33 cellular contexts compared by ENCODE assay signal in the genomic region with DNA sequence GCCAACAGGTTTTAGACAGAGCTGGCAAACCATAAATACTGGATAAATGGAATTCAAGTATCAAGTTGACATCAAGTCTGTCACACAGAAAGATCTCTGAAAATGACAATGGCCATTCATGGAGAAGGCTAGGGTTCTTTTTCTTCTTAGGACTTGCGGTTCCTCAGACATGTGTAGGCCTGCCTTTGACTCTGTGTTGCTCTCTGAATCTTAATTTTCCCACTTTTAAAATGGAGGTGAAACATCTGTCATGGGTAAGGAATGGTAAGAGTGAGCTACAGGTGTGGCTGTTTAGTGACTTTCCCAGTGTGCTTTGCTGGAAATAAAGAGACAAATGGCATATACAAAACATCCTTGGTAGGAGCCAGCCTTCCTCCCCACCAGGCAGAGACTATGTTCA.
"Had no signal": no experiment of that assay in that cellular context is flagged by ENCODE, and none has a peak within 500 bp of the region (broad histone marks: within the 10 kb centered on the region; RNA-seq: fewer than 3 reads in every experiment).

No MANE protein-coding gene starts in this region.

- H3K36me3 ChIP-seq: ascending aorta had no signal

- H3K27ac ChIP-seq: ascending aorta, VCaP had no signal

- H3K9me3 Mint-ChIP-seq: activated B cell treated with CpG ODN at 0.5 μM for 24 hours; activated CD4-positive, alpha-beta memory T cell treated with anti-CD3 and anti-CD28 coated beads for 36 hours; activated CD4-positive, alpha-beta T cell treated with anti-CD3 and anti-CD28 coated beads, Interleukin-2, amount 10 ng/mL, durations not matched to agents 24 days and 14 days; activated CD8-positive, alpha-beta T cell treated with anti-CD3 and anti-CD28 coated beads for 36 hours; activated naive CD4-positive, alpha-beta T cell treated with anti-CD3 and anti-CD28 coated beads, Interleukin-2, amount 10 ng/mL, durations not matched to agents 7 days and 5 days; activated naive CD4-positive, alpha-beta T cell treated with anti-CD3 and anti-CD28 coated beads, Interleukin-2, amount 50 U/mL, for 24 hours; activated naive CD8-positive, alpha-beta T cell treated with anti-CD3 and anti-CD28 coated beads, Interleukin-2, amount 10 ng/mL, durations not matched to agents 7 days and 5 days; activated naive CD8-positive, alpha-beta T cell treated with anti-CD3 and anti-CD28 coated beads, Interleukin-2, amount 50 U/mL, for 24 hours; activated T-cell treated with anti-CD3 and anti-CD28 coated beads, Interleukin-2, amount 50 U/mL, for 4 hours; activated T-cell treated with anti-CD3 and anti-CD28 coated beads, Interleukin-2, amount 50 U/mL, for 72 hours; activated T-helper 1 cell treated with anti-CD3 and anti-CD28 coated beads, Interleukin-12 subunit alpha, Interleukin-12 subunit beta, Interleukin-2, Interleukin-4 antibody, amounts not matched to agents 30 ng/mL and 10 ng/mL and 1 ng/mL, durations not matched to agents 14 hours and 24 hours and 36 hours; activated T-helper 17 cell treated with anti-CD3 and anti-CD28 coated beads, Interleukin-2, amount 50 U/mL, for 72 hours; brain; T-helper 1 cell treated with Interleukin-12 subunit alpha and Interleukin-12 subunit beta and Interleukin-4 antibody, amounts not matched to agents 30 μg/mL and 1 μg/mL, for 36 hours; T-helper 2 cell treated with Interferon-gamma antibody and Interleukin-4, amounts not matched to agents 5 μg/mL and 100 μg/mL, for 36 hours had no signal

- H3K4me3 ChIP-seq: ascending aorta had no signal

- H3K27me3 ChIP-seq: ascending aorta had no signal

- DNase-seq: activated B cell treated with CpG ODN at 0.5 μM for 24 hours; activated CD4-positive, alpha-beta memory T cell treated with anti-CD3 and anti-CD28 coated beads for 36 hours; activated CD4-positive, alpha-beta T cell treated with anti-CD3 and anti-CD28 coated beads for 4 hours; activated CD4-positive, alpha-beta T cell treated with anti-CD3 and anti-CD28 coated beads, Interleukin-2, amount 10 ng/mL, durations not matched to agents 24 days and 14 days; activated CD4-positive, alpha-beta T cell treated with anti-CD3 and anti-CD28 coated beads, Interleukin-2, amount 50 U/mL, for 1 hour; activated CD4-positive, alpha-beta T cell treated with anti-CD3 and anti-CD28 coated beads, Interleukin-2, amount 50 U/mL, for 4 hours; activated CD4-positive, CD25-positive, alpha-beta regulatory T cell treated with anti-CD3 and anti-CD28 coated beads, Interleukin-2, amount 50 U/mL, for 72 hours; activated CD8-positive, alpha-beta memory T cell treated with anti-CD3 and anti-CD28 coated beads, Interleukin-2, amount 50 U/mL, for 4 hours; activated CD8-positive, alpha-beta T cell treated with anti-CD3 and anti-CD28 coated beads for 36 hours; activated gamma-delta T cell; activated naive CD4-positive, alpha-beta T cell treated with anti-CD3 and anti-CD28 coated beads, Interleukin-2, amount 10 ng/mL, durations not matched to agents 7 days and 5 days; activated naive CD4-positive, alpha-beta T cell treated with Interleukin-2 at 50 U/mL for 16 hours; activated naive CD8-positive, alpha-beta T cell treated with anti-CD3 and anti-CD28 coated beads, Interleukin-2, amount 10 ng/mL, durations not matched to agents 7 days and 5 days; activated naive CD8-positive, alpha-beta T cell treated with anti-CD3 and anti-CD28 coated beads, Interleukin-2, amount 50 U/mL, for 24 hours; activated T-cell treated with anti-CD3 and anti-CD28 coated beads for 4 hours; activated T-cell treated with anti-CD3 and anti-CD28 coated beads, Interleukin-2, amount 50 U/mL, for 1 hour; activated T-cell treated with anti-CD3 and anti-CD28 coated beads, Interleukin-2, amount 50 U/mL, for 4 hours; activated T-cell treated with anti-CD3 and anti-CD28 coated beads, Interleukin-2, amount 50 U/mL, for 72 hours; amygdala; anterior cingulate cortex; central memory CD4-positive, alpha-beta T cell; T-helper 2 cell; T-helper 9 cell had no signal

- H3K27ac Mint-ChIP-seq: activated B cell treated with CpG ODN at 0.5 μM for 24 hours; activated CD4-positive, alpha-beta memory T cell treated with anti-CD3 and anti-CD28 coated beads for 36 hours; activated CD4-positive, alpha-beta T cell treated with anti-CD3 and anti-CD28 coated beads, Interleukin-2, amount 10 ng/mL, durations not matched to agents 24 days and 14 days; activated CD8-positive, alpha-beta T cell treated with anti-CD3 and anti-CD28 coated beads for 36 hours; activated naive CD4-positive, alpha-beta T cell treated with anti-CD3 and anti-CD28 coated beads, Interleukin-2, amount 10 ng/mL, durations not matched to agents 7 days and 5 days; activated naive CD4-positive, alpha-beta T cell treated with anti-CD3 and anti-CD28 coated beads, Interleukin-2, amount 50 U/mL, for 24 hours; activated naive CD8-positive, alpha-beta T cell; activated naive CD8-positive, alpha-beta T cell treated with anti-CD3 and anti-CD28 coated beads, Interleukin-2, amount 10 ng/mL, durations not matched to agents 7 days and 5 days; activated naive CD8-positive, alpha-beta T cell treated with anti-CD3 and anti-CD28 coated beads, Interleukin-2, amount 50 U/mL, for 24 hours; activated T-cell treated with anti-CD3 and anti-CD28 coated beads, Interleukin-2, amount 50 U/mL, for 72 hours; activated T-helper 1 cell treated with anti-CD3 and anti-CD28 coated beads, Interleukin-12 subunit alpha, Interleukin-12 subunit beta, Interleukin-2, Interleukin-4 antibody, amounts not matched to agents 30 ng/mL and 10 ng/mL and 1 ng/mL, durations not matched to agents 14 hours and 24 hours and 36 hours; activated T-helper 17 cell treated with anti-CD3 and anti-CD28 coated beads, Interleukin-2, amount 50 U/mL, for 72 hours; brain; T-helper 1 cell treated with Interleukin-12 subunit alpha and Interleukin-12 subunit beta and Interleukin-4 antibody, amounts not matched to agents 30 μg/mL and 1 μg/mL, for 36 hours; T-helper 2 cell treated with Interferon-gamma antibody and Interleukin-4, amounts not matched to agents 5 μg/mL and 100 μg/mL, for 36 hours had no signal

- H3K36me3 Mint-ChIP-seq: activated CD4-positive, alpha-beta memory T cell treated with anti-CD3 and anti-CD28 coated beads for 36 hours; activated naive CD4-positive, alpha-beta T cell treated with anti-CD3 and anti-CD28 coated beads, Interleukin-2, amount 10 ng/mL, durations not matched to agents 7 days and 5 days; activated naive CD4-positive, alpha-beta T cell treated with anti-CD3 and anti-CD28 coated beads, Interleukin-2, amount 50 U/mL, for 24 hours; activated naive CD8-positive, alpha-beta T cell; activated naive CD8-positive, alpha-beta T cell treated with anti-CD3 and anti-CD28 coated beads, Interleukin-2, amount 10 ng/mL, durations not matched to agents 7 days and 5 days; brain had no signal

- H3K4me3 Mint-ChIP-seq: activated B cell treated with CpG ODN at 0.5 μM for 24 hours; activated CD4-positive, alpha-beta memory T cell treated with anti-CD3 and anti-CD28 coated beads for 36 hours; activated CD4-positive, alpha-beta T cell treated with anti-CD3 and anti-CD28 coated beads, Interleukin-2, amount 10 ng/mL, durations not matched to agents 24 days and 14 days; activated CD8-positive, alpha-beta T cell treated with anti-CD3 and anti-CD28 coated beads for 36 hours; activated naive CD4-positive, alpha-beta T cell treated with anti-CD3 and anti-CD28 coated beads, Interleukin-2, amount 10 ng/mL, durations not matched to agents 7 days and 5 days; activated naive CD4-positive, alpha-beta T cell treated with anti-CD3 and anti-CD28 coated beads, Interleukin-2, amount 50 U/mL, for 24 hours; activated naive CD8-positive, alpha-beta T cell; activated naive CD8-positive, alpha-beta T cell treated with anti-CD3 and anti-CD28 coated beads, Interleukin-2, amount 10 ng/mL, durations not matched to agents 7 days and 5 days; activated naive CD8-positive, alpha-beta T cell treated with anti-CD3 and anti-CD28 coated beads, Interleukin-2, amount 50 U/mL, for 24 hours; activated T-cell treated with anti-CD3 and anti-CD28 coated beads, Interleukin-2, amount 50 U/mL, for 4 hours; activated T-cell treated with anti-CD3 and anti-CD28 coated beads, Interleukin-2, amount 50 U/mL, for 72 hours; activated T-helper 1 cell treated with anti-CD3 and anti-CD28 coated beads, Interleukin-12 subunit alpha, Interleukin-12 subunit beta, Interleukin-2, Interleukin-4 antibody, amounts not matched to agents 30 ng/mL and 10 ng/mL and 1 ng/mL, durations not matched to agents 14 hours and 24 hours and 36 hours; activated T-helper 17 cell treated with anti-CD3 and anti-CD28 coated beads, Interleukin-2, amount 50 U/mL, for 72 hours; brain; T-helper 1 cell treated with Interleukin-12 subunit alpha and Interleukin-12 subunit beta and Interleukin-4 antibody, amounts not matched to agents 30 μg/mL and 1 μg/mL, for 36 hours; T-helper 2 cell treated with Interferon-gamma antibody and Interleukin-4, amounts not matched to agents 5 μg/mL and 100 μg/mL, for 36 hours had no signal

- ATAC-seq: activated CD8-positive, alpha-beta T cell treated with anti-CD3 and anti-CD28 coated beads for 36 hours; activated naive CD8-positive, alpha-beta T cell treated with anti-CD3 and anti-CD28 coated beads, Interleukin-2, amount 50 U/mL, for 24 hours; activated T-cell treated with anti-CD3 and anti-CD28 coated beads, Interleukin-2, amount 50 U/mL, for 4 hours; activated T-cell treated with anti-CD3 and anti-CD28 coated beads, Interleukin-2, amount 50 U/mL, for 72 hours; activated T-helper 17 cell treated with anti-CD3 and anti-CD28 coated beads, Interleukin-2, amount 50 U/mL, for 72 hours had no signal

- FAIRE-seq: TTC549 had no signal

- H3K4me1 ChIP-seq: ascending aorta had no signal

- H3K9me3 ChIP-seq: ascending aorta had no signal

- H3K4me1 Mint-ChIP-seq: activated B cell treated with CpG ODN at 0.5 μM for 24 hours; activated CD4-positive, alpha-beta T cell treated with anti-CD3 and anti-CD28 coated beads, Interleukin-2, amount 10 ng/mL, durations not matched to agents 24 days and 14 days; activated naive CD4-positive, alpha-beta T cell treated with anti-CD3 and anti-CD28 coated beads, Interleukin-2, amount 10 ng/mL, durations not matched to agents 7 days and 5 days; activated naive CD4-positive, alpha-beta T cell treated with anti-CD3 and anti-CD28 coated beads, Interleukin-2, amount 50 U/mL, for 24 hours; activated naive CD8-positive, alpha-beta T cell treated with anti-CD3 and anti-CD28 coated beads, Interleukin-2, amount 10 ng/mL, durations not matched to agents 7 days and 5 days; activated naive CD8-positive, alpha-beta T cell treated with anti-CD3 and anti-CD28 coated beads, Interleukin-2, amount 50 U/mL, for 24 hours; activated T-helper 17 cell treated with anti-CD3 and anti-CD28 coated beads, Interleukin-2, amount 50 U/mL, for 72 hours; brain had no signal
